7 cellular contexts compared by ENCODE assay signal in the genomic region with DNA sequence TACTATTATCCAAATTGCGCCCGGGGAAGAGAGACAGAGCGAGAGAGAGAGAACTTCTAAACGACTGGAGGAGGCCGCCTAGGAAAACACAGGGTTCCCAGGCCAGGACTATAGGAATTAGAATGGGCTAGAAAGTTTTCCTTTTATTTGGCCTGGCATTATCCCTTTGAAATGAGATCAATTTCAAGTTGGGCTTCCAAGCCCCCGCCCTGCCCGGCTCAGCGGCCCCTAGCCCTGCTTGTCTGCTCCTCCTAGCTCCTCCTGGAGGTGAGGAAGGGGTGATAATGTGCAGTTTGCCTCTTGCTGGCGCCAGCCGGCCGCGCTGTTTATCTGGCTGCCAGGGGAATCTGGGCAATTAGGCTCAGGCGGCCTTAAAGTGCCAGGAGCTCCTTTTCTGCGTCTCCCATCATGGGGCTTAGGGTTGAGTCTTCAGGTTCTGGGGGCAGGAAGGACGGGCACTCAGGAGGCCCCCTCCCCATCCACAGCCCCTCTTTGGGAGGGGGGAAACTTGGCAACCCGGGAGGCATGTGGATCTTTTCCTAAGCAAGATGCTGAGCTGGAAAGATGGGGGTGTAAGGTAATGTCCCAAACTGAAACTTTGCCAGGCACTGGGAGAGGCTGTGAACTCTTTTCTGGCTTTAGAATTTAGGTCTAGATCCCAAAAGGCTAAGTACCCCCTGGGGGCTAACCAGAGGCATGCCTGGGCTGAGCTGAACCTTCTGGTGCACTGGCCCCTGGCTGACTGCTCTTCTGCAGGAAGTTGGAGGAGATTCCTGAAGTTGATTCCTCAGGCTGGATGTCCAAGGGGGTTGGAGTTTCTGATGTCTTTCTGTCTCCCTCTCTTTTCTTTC. TPM values are rescaled to one million over a fixed set of nuclear protein-coding genes. Genes with fewer than 3 reads are reported as not detected.
DNase-seq lines count a peak whose midpoint lies in the region; ATAC-seq and TF ChIP-seq lines count a peak whose summit lies in the region.

No MANE protein-coding gene starts in this region.

- no peaks in the 10 kb centered on the region for H3K9me3 ChIP-seq in KOPT-K1 (ENCODE audit: insufficient read depth, low read length, poor library complexity, severe bottlenecking)
- no peaks in the 10 kb centered on the region for H3K9me3 ChIP-seq in CD8-positive, alpha-beta T cell (ENCODE audit: low read length)

- H3K4me3 ChIP-seq in CD8-positive, alpha-beta T cell (ENCODE audit: low read depth, low read length), result no peak overlapping the region

- no peaks in the 10 kb centered on the region for H3K9me3 Mint-ChIP-seq in type B pancreatic cell
- H3K9me3 Mint-ChIP-seq in activated CD8-positive, alpha-beta memory T cell treated with anti-CD3 and anti-CD28 coated beads, Interleukin-2, amount 10 ng/mL, durations not matched to agents 7 days and 5 days (ENCODE audit: low read depth), result no peaks in the 10 kb centered on the region
- no peaks in the 10 kb centered on the region for H3K9me3 Mint-ChIP-seq in CD8-positive, alpha-beta T cell

- peaks cover 53% of the 10 kb centered on the region for H3K4me1 Mint-ChIP-seq in type B pancreatic cell (ENCODE audit: unreplicated experiment)
- peaks cover 4% of the 10 kb centered on the region for H3K4me1 Mint-ChIP-seq in activated CD8-positive, alpha-beta memory T cell treated with anti-CD3 and anti-CD28 coated beads, Interleukin-2, amount 10 ng/mL, durations not matched to agents 7 days and 5 days
- peaks cover 7% of the 10 kb centered on the region for H3K4me1 Mint-ChIP-seq in CD8-positive, alpha-beta T cell (ENCODE audit: low read depth)

- CTCF ChIA-PET in activated CD8-positive, alpha-beta memory T cell treated with anti-CD3 and anti-CD28 coated beads, Interleukin-2, amount 10 ng/mL, durations not matched to agents 7 days and 5 days (lab: Charles Lee), result interaction anchor here (1.3 kb wide), 1 partner anchor 89 kb away, joined by 4 read pairs; no protein-coding TSS in a partner anchor
- CTCF ChIA-PET in CD8-positive, alpha-beta T cell (lab: Charles Lee), result interaction anchor here (0.6 to 1.6 kb wide), 3 partner anchors 10 to 68 kb away, joined by 3 to 6 read pairs (median 4); no protein-coding TSS in a partner anchor

- H3K27me3 ChIP-seq in CD8-positive, alpha-beta T cell (ENCODE audit: insufficient read depth, low read length), result peaks cover 5% of the 10 kb centered on the region

- peak overlapping the region; percentile 92 for H3K27ac ChIP-seq in KOPT-K1 (ENCODE audit: low read depth, low read length, poor library complexity, severe bottlenecking)
- peak overlapping the region; percentile 28; the same call in 1 of the 2 replicates for H3K27ac ChIP-seq in VCaP
- no peak overlapping the region for H3K27ac ChIP-seq in CD8-positive, alpha-beta T cell (ENCODE audit: low read depth, low read length)

- peak overlapping the region; percentile 67 for H3K4me3 Mint-ChIP-seq in type B pancreatic cell
- H3K4me3 Mint-ChIP-seq in activated CD8-positive, alpha-beta memory T cell treated with anti-CD3 and anti-CD28 coated beads, Interleukin-2, amount 10 ng/mL, durations not matched to agents 7 days and 5 days, result no peak overlapping the region
- no peak overlapping the region for H3K4me3 Mint-ChIP-seq in CD8-positive, alpha-beta T cell

- DNase-seq in iPS-NIHi7 (ENCODE audit: extremely low spot score), result peak; percentile 90
- DNase-seq in type B pancreatic cell (ENCODE audit: extremely low spot score, unreplicated experiment), result peak; percentile 82
- no peak for DNase-seq in activated CD8-positive, alpha-beta memory T cell treated with anti-CD3 and anti-CD28 coated beads, Interleukin-2, amount 10 ng/mL, durations not matched to agents 7 days and 5 days
- no peak for DNase-seq in CD8-positive, alpha-beta T cell
- DNase-seq in midbrain (lab: John Stamatoyannopoulos, UW), result no peak

- H3K27me3 Mint-ChIP-seq in type B pancreatic cell, result no peaks in the 10 kb centered on the region
- H3K27me3 Mint-ChIP-seq in activated CD8-positive, alpha-beta memory T cell treated with anti-CD3 and anti-CD28 coated beads, Interleukin-2, amount 10 ng/mL, durations not matched to agents 7 days and 5 days, result peaks cover 24% of the 10 kb centered on the region
- peaks cover 9% of the 10 kb centered on the region for H3K27me3 Mint-ChIP-seq in CD8-positive, alpha-beta T cell (ENCODE audit: low read depth)

- peaks cover 20% of the 10 kb centered on the region for H3K36me3 Mint-ChIP-seq in type B pancreatic cell
- no peaks in the 10 kb centered on the region for H3K36me3 Mint-ChIP-seq in activated CD8-positive, alpha-beta memory T cell treated with anti-CD3 and anti-CD28 coated beads, Interleukin-2, amount 10 ng/mL, durations not matched to agents 7 days and 5 days
- H3K36me3 Mint-ChIP-seq in CD8-positive, alpha-beta T cell, result no peaks in the 10 kb centered on the region

- peak overlapping the region; percentile 50 for H3K27ac Mint-ChIP-seq in type B pancreatic cell
- no peak overlapping the region for H3K27ac Mint-ChIP-seq in activated CD8-positive, alpha-beta memory T cell treated with anti-CD3 and anti-CD28 coated beads, Interleukin-2, amount 10 ng/mL, durations not matched to agents 7 days and 5 days
- no peak overlapping the region for H3K27ac Mint-ChIP-seq in CD8-positive, alpha-beta T cell

- POLR2A ChIA-PET in CD8-positive, alpha-beta T cell (lab: Charles Lee), result interaction anchor here (0.9 kb wide), 1 partner anchor 14 kb away, joined by 3 read pairs; no protein-coding TSS in a partner anchor

- peaks cover 6% of the 10 kb centered on the region for H3K4me1 ChIP-seq in CD8-positive, alpha-beta T cell (ENCODE audit: insufficient read depth, low read length)

- ATAC-seq in activated CD8-positive, alpha-beta memory T cell treated with anti-CD3 and anti-CD28 coated beads, Interleukin-2, amount 10 ng/mL, durations not matched to agents 7 days and 5 days, result no peak
- no peak for ATAC-seq in CD8-positive, alpha-beta T cell

- peak; percentile 55 for TF ChIP-seq CTCF in VCaP (conservative IDR thresholded peaks at IDR 0.05)
- peak; percentile 45 for TF ChIP-seq CTCF in type B pancreatic cell (conservative IDR thresholded peaks at IDR 0.05)
- TF ChIP-seq CTCF in CD8-positive, alpha-beta T cell (IDR thresholded peaks at IDR 0.05), result no peak

- intact Hi-C loops in CD8-positive, alpha-beta T cell (cut with DNase I, micrococcal nuclease), result loop anchor here (10.0 kb wide), 1 partner anchor 547 kb away; a partner anchor contains a TSS

- peaks cover 34% of the 10 kb centered on the region for H3K36me3 ChIP-seq in KOPT-K1 (ENCODE audit: insufficient read depth, low read length)
- no peaks in the 10 kb centered on the region for H3K36me3 ChIP-seq in CD8-positive, alpha-beta T cell (ENCODE audit: insufficient read depth, low read length)

RNA-seq across cellular contexts. Expression of a gene that starts 5.5 kb away (rescaled TPM):
- total RNA-seq in type B pancreatic cell (ENCODE audit: low replicate concordance), result 27.0 and 31.7 TPM in 2 replicates
- total RNA-seq in activated CD8-positive, alpha-beta memory T cell treated with anti-CD3 and anti-CD28 coated beads, Interleukin-2, amount 10 ng/mL, durations not matched to agents 7 days and 5 days, result under 1 TPM; 0.14 to 0.29 TPM
- under 1 TPM; 0.56 to 0.73 TPM for total RNA-seq in CD8-positive, alpha-beta T cell

Comparison
In these comparisons a context has a peak if more than half of its experiments do, and no peak if none do; other contexts are left out.
1. DNase-seq: peak in iPS-NIHi7 (single experiment) and type B pancreatic cell (single experiment); none in activated CD8-positive, alpha-beta memory T cell treated with anti-CD3 and anti-CD28 coated beads, Interleukin-2, amount 10 ng/mL, durations not matched to agents 7 days and 5 days (single experiment), CD8-positive, alpha-beta T cell (0 of 7) and midbrain (single experiment).
2. RNA of a gene that starts 5.5 kb away (total RNA-seq): 27.0 to 31.7 TPM in type B pancreatic cell; 0.56 to 0.73 TPM in CD8-positive, alpha-beta T cell and 0.14 to 0.29 TPM in activated CD8-positive, alpha-beta memory T cell treated with anti-CD3 and anti-CD28 coated beads, Interleukin-2, amount 10 ng/mL, durations not matched to agents 7 days and 5 days; every median in the first group is over 10 times any median in the second.